In the genomic region with DNA sequence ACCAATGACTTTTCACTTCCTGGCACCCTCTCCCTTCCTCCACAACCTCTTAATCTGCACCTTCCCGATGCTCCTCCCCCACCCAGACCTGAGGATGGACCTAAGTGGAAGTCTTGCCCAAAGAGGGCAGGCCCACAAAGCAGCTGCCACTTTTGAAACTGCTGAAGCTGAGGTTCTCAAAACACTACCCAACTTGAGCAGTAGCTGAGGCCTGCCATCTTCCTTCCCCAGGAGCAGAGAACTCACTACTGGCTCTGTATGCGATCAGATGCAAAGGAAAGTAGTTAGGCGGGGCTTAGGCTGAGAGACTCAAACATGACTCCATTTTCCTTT, we compare ENCODE assay signal across 9 cellular contexts. TPM values are rescaled to one million over a fixed set of nuclear protein-coding genes. Genes with fewer than 3 reads are reported as not detected.
DNase-seq lines count a peak whose midpoint lies in the region; ATAC-seq, FAIRE-seq and TF ChIP-seq lines count a peak whose summit lies in the region.
"Had no signal": no experiment of that assay in that cellular context is flagged by ENCODE, and none has a peak within 500 bp of the region (broad histone marks: within the 10 kb centered on the region; RNA-seq: fewer than 3 reads in every experiment).

No MANE protein-coding gene starts in this region.

- H3K9me3 ChIP-seq in ES-I3 (ENCODE audit: control insufficient read depth, insufficient read depth, low read length) (no peaks in the 10 kb centered on the region), MG63 (no peaks in the 10 kb centered on the region), H1 (ENCODE audit: insufficient read depth in 2 of 2, low read depth in 1 of 2, low read length in 1 of 2) (no peaks in the 10 kb centered on the region), trophoblast cell (ENCODE audit: insufficient read depth, low read depth, low read length) (no peaks in the 10 kb centered on the region)

- WGBS in H1 (ENCODE audit: extremely low coverage in 1 of 2, insufficient coverage in 1 of 2, insufficient read length in 1 of 2, insufficient replicate concordance in 2 of 2, low coverage in 1 of 2, low lambda C conversion rate in 2 of 2, missing lambda C conversion rate in 1 of 2), 2 experiments = 88% methylated on average over 3 of the region's 3 CpGs; no CpG with 5 or more reads in 1 of the 2 experiments
- no CpG with 5 or more reads among the region's 3 CpGs for WGBS in trophoblast cell (ENCODE audit: extremely low coverage, insufficient coverage, insufficient read length)

- TF ChIP-seq RAD21 in H1 (IDR thresholded peaks at IDR 0.05 in 1 of 2, conservative IDR thresholded peaks at IDR 0.05 in 1 of 2; ENCODE audit: low read depth in 2 of 2, low read length in 2 of 2) = no peak

- TF ChIP-seq CTCF in H1 (IDR thresholded peaks at IDR 0.05; ENCODE audit: control extremely low read depth in 1 of 3, insufficient read depth in 1 of 3, low read depth in 1 of 3, low read length in 3 of 3) (no peak), omental fat pad (IDR thresholded peaks at IDR 0.05) (no peak)

- DNase-seq in MG63 = no peak
- DNase-seq in H1 (ENCODE audit: low read depth in 1 of 2, low spot score in 2 of 2) = no peak
- DNase-seq in trophoblast cell = no peak
- no peak for DNase-seq in omental fat pad (ENCODE audit: low spot score)
- no peak for DNase-seq in NCI-H526 (lab: John Stamatoyannopoulos, UW)
- no peak for DNase-seq in ecto neural progenitor cell (ENCODE audit: low spot score)
- DNase-seq in hypothalamus (lab: John Stamatoyannopoulos, UW) = no peak

- H3K79me2 ChIP-seq in H1 (ENCODE audit: control insufficient read depth in 1 of 2, insufficient read depth in 2 of 2, low read length in 2 of 2) (peaks cover 7 to 41% of the 10 kb centered on the region in 2 experiments), trophoblast cell (ENCODE audit: control insufficient read depth, insufficient read depth, low read length, poor library complexity) (peaks cover 13% of the 10 kb centered on the region)

- no peak for ATAC-seq in omental fat pad (ENCODE audit: low FRiP score)

- H2BK120ac ChIP-seq in H1 (replicated peaks; ENCODE audit: low read depth, low read length) = no peak overlapping the region
- no peak overlapping the region for H2BK120ac ChIP-seq in trophoblast cell (ENCODE audit: insufficient read depth, low read length, poor library complexity)

- H2AFZ ChIP-seq in H1 (ENCODE audit: low read length) = no peak overlapping the region
- H2AFZ ChIP-seq in trophoblast cell (ENCODE audit: insufficient read depth, low read length, poor library complexity) = no peak overlapping the region

- no peak overlapping the region for H2BK5ac ChIP-seq in H1 (ENCODE audit: low read depth, low read length)
- H2BK5ac ChIP-seq in trophoblast cell (ENCODE audit: low read depth, low read length, poor library complexity) = no peak overlapping the region

- H3K23ac ChIP-seq in H1 (ENCODE audit: insufficient read length) (no peak overlapping the region), trophoblast cell (ENCODE audit: low read length) (no peak overlapping the region)

- FAIRE-seq in H1 (lab: Jason Lieb, UNC) = no peak

- H2BK20ac ChIP-seq in H1 (ENCODE audit: low read length) = no peak overlapping the region

- H2BK15ac ChIP-seq in H1 (ENCODE audit: low read length) = no peak overlapping the region

- no peak for TF ChIP-seq EP300 in H1 (IDR thresholded peaks at IDR 0.05; ENCODE audit: borderline replicate concordance in 1 of 2, low read depth in 2 of 2, low read length in 2 of 2)

- H3K9ac ChIP-seq in ES-I3 (ENCODE audit: low read depth, low read length) (peak overlapping the region; percentile 58; the same call in 1 of the 2 replicates), H1 (replicated peaks in 1 of 4; ENCODE audit: extremely low read depth in 1 of 4, low read depth in 3 of 4, low read length in 3 of 4) (no peak overlapping the region), trophoblast cell (ENCODE audit: low read length) (no peak overlapping the region)

- no peak overlapping the region for H4K5ac ChIP-seq in H1 (ENCODE audit: insufficient read length, low read depth, low read length)

- H3K36me3 ChIP-seq in ES-I3 (ENCODE audit: insufficient read depth, low read length) (no peaks in the 10 kb centered on the region), MG63 (peaks cover 48% of the 10 kb centered on the region), H1 (ENCODE audit: control insufficient read depth in 2 of 4, insufficient read depth in 4 of 4, low read length in 3 of 4) (peaks cover 0 to 2% (median under 1%) of the 10 kb centered on the region in 4 experiments; a peak in 2 of 8 replicates), trophoblast cell (ENCODE audit: control insufficient read depth in 1 of 2, insufficient read depth in 2 of 2, low read length in 2 of 2) (peaks cover 8 to 17% of the 10 kb centered on the region in 2 experiments)

- H3K79me1 ChIP-seq in H1 (ENCODE audit: low read depth, low read length) = peaks cover 10% of the 10 kb centered on the region
- H3K79me1 ChIP-seq in trophoblast cell (ENCODE audit: low read length) = peaks cover 7% of the 10 kb centered on the region

- H3K27ac ChIP-seq in H1 (ENCODE audit: low read depth, low read length) (no peak overlapping the region), trophoblast cell (ENCODE audit: low read depth, low read length) (no peak overlapping the region)

- H2BK12ac ChIP-seq in H1 (ENCODE audit: low read depth, low read length) (no peak overlapping the region), trophoblast cell (ENCODE audit: low read length) (no peak overlapping the region)

- no peak overlapping the region for H3K18ac ChIP-seq in H1 (ENCODE audit: extremely low read depth, low read length)
- H3K18ac ChIP-seq in trophoblast cell (ENCODE audit: low read length) = no peak overlapping the region

- peak overlapping the region; percentile 88 for H3K4me3 ChIP-seq in MG63
- H3K4me3 ChIP-seq in H1 (ENCODE audit: extremely low read depth in 1 of 4, insufficient read depth in 2 of 4, low read depth in 3 of 4, low read length in 4 of 4) = peak overlapping the region in 2 of 4 experiments; percentile 83 to 100; a peak in 5 of 8 replicates
- H3K4me3 ChIP-seq in trophoblast cell (ENCODE audit: low read depth, low read length) = peak overlapping the region; percentile 33

- peaks cover 4 to 17% of the 10 kb centered on the region in 2 experiments for H4K20me1 ChIP-seq in H1 (replicated peaks in 1 of 2; ENCODE audit: control insufficient read depth in 1 of 2, insufficient read depth in 2 of 2, low read length in 2 of 2)

- H3K27me3 ChIP-seq in MG63 (no peaks in the 10 kb centered on the region), H1 (replicated peaks in 1 of 4; ENCODE audit: control insufficient read depth in 3 of 4, extremely low read depth in 1 of 4, insufficient read depth in 3 of 4, low read length in 3 of 4) (no peaks in the 10 kb centered on the region), trophoblast cell (ENCODE audit: insufficient read depth, low read length) (no peaks in the 10 kb centered on the region)

- CTCF ChIA-PET in H1 (lab: Charles Lee; ENCODE audit: partially characterized antibody) = interaction anchor here (0.8 to 2.1 kb wide), 3 partner anchors 13 to 97 kb away, joined by 3 to 6 read pairs (median 5); no protein-coding TSS in a partner anchor

- H3K4me1 ChIP-seq in ES-I3 (ENCODE audit: insufficient read depth, low read length) = peaks cover 17% of the 10 kb centered on the region; the same call in 1 of the 2 replicates
- H3K4me1 ChIP-seq in H1 (replicated peaks in 1 of 4; ENCODE audit: control insufficient read depth in 3 of 4, insufficient read depth in 4 of 4, low read length in 3 of 4) = peaks cover 0 to 15% (median 7%) of the 10 kb centered on the region in 4 experiments; a peak in 4 of 7 replicates
- H3K4me1 ChIP-seq in trophoblast cell (ENCODE audit: control insufficient read depth in 1 of 2, insufficient read depth in 2 of 2, low read length in 2 of 2) = peaks cover 16 to 17% of the 10 kb centered on the region in 2 experiments

- H3K4me2 ChIP-seq in H1 (ENCODE audit: insufficient read depth in 1 of 2, low read depth in 2 of 2, low read length in 2 of 2) (peak overlapping the region; percentile 80 to 98; a peak in 3 of 4 replicates), trophoblast cell (ENCODE audit: low read length) (peak overlapping the region; percentile 88)

- POLR2A ChIA-PET in H1 (lab: Charles Lee; ENCODE audit: partially characterized antibody) = interaction anchor here (1.0 to 2.5 kb wide), 2 partner anchors 12 to 89 kb away, joined by 3 to 5 read pairs; partner anchors contain the start of gene ID1

- no peak overlapping the region for H4K91ac ChIP-seq in H1 (replicated peaks; ENCODE audit: insufficient read length, low read length)
- H4K91ac ChIP-seq in trophoblast cell (ENCODE audit: low read depth, low read length) = no peak overlapping the region

- no peak overlapping the region for H4K12ac ChIP-seq in trophoblast cell (ENCODE audit: low read depth, low read length)

- H2AK5ac ChIP-seq in H1 (ENCODE audit: low read depth, low read length) (no peak overlapping the region), trophoblast cell (ENCODE audit: low read length) (no peak overlapping the region)

- no peak overlapping the region for H3K14ac ChIP-seq in H1 (ENCODE audit: insufficient read length)
- H3K14ac ChIP-seq in trophoblast cell (ENCODE audit: low read length) = no peak overlapping the region

- H3K56ac ChIP-seq in H1 (replicated peaks; ENCODE audit: insufficient read length, low read depth, low read length) = no peak overlapping the region

- H3K23me2 ChIP-seq in H1 (ENCODE audit: low read depth, low read length) = peaks cover 7% of the 10 kb centered on the region

- TF ChIP-seq POLR2A in H1 (IDR thresholded peaks at IDR 0.05; ENCODE audit: control extremely low read depth in 1 of 2, low read depth in 2 of 2, low read length in 2 of 2) = no peak

- H3K4ac ChIP-seq in H1 (replicated peaks; ENCODE audit: insufficient read length, low read depth, low read length) (no peak overlapping the region), trophoblast cell (ENCODE audit: low read depth, low read length) (peak overlapping the region; percentile 39)

- H4K8ac ChIP-seq in H1 (ENCODE audit: extremely low read depth, insufficient read depth, low read length) (no peak overlapping the region), trophoblast cell (ENCODE audit: low read depth, low read length) (no peak overlapping the region)

RNA-seq across cellular contexts. Expression of gene HM13, which starts 1.5 kb away (rescaled TPM):
- total RNA-seq in MG63 (2014; rRNA removed; shearing (Covaris generic); ENCODE audit: low replicate concordance) = 115 and 155 TPM in 2 replicates
- 118 TPM in 2 replicates for total RNA-seq in H1 (2021; fragmentation: NEBNext Ultra II Directional; extraction: Animal tissue kit (Norgen Biotek cat#: 25700))
- polyA plus RNA-seq in H1 (2011; rRNA removed) = 183 and 189 TPM in 2 replicates
- 125 TPM for polyA plus RNA-seq in H1 (2011; cell fraction: cytosol; rRNA removed)
- 156 TPM for polyA plus RNA-seq in H1 (2011; cell fraction: nucleus; rRNA removed)
- polyA plus RNA-seq in H1 (2012, experiment 1 of 2) = 139 to 179 TPM (median 167 TPM) in 4 replicates
- polyA plus RNA-seq in H1 (2012, experiment 2 of 2) = 235 TPM
- polyA plus RNA-seq in H1 (2013, experiment 1 of 2) = 174 TPM
- 181 TPM for polyA plus RNA-seq in H1 (2013, experiment 2 of 2)
- polyA minus RNA-seq in H1 (2011; rRNA and poly(A)+ RNA removed) = 182 and 185 TPM in 2 replicates
- polyA minus RNA-seq in H1 (2011; cell fraction: cytosol; rRNA and poly(A)+ RNA removed) = 109 TPM
- polyA minus RNA-seq in H1 (2011; cell fraction: nucleus; rRNA and poly(A)+ RNA removed) = 159 TPM
- polyA plus RNA-seq in trophoblast cell (2013) = 246 and 265 TPM in 2 replicates
- 100 to 1,000 TPM in 1 of 4 donors, 10 to 100 TPM in 3; 59.7 to 113 (median 83.4) TPM for total RNA-seq in omental fat pad

RNA-seq across cellular contexts. Expression of gene REM1, which starts 40.7 kb away (rescaled TPM):
- total RNA-seq in MG63 (2014; rRNA removed; shearing (Covaris generic); ENCODE audit: low replicate concordance) = not detected in 2 replicates
- not detected in 2 replicates for total RNA-seq in H1 (2021; fragmentation: NEBNext Ultra II Directional; extraction: Animal tissue kit (Norgen Biotek cat#: 25700))
- polyA plus RNA-seq in H1 (2011; rRNA removed) = 0.05 TPM in 2 replicates
- polyA plus RNA-seq in H1 (2011; cell fraction: cytosol; rRNA removed) = not detected
- polyA plus RNA-seq in H1 (2011; cell fraction: nucleus; rRNA removed) = not detected
- polyA plus RNA-seq in H1 (2012, experiment 1 of 2) = not detected in 4 replicates
- polyA plus RNA-seq in H1 (2012, experiment 2 of 2) = not detected
- polyA plus RNA-seq in H1 (2013, experiment 1 of 2) = not detected
- polyA plus RNA-seq in H1 (2013, experiment 2 of 2) = not detected
- not detected in 2 replicates for polyA minus RNA-seq in H1 (2011; rRNA and poly(A)+ RNA removed)
- not detected for polyA minus RNA-seq in H1 (2011; cell fraction: cytosol; rRNA and poly(A)+ RNA removed)
- polyA minus RNA-seq in H1 (2011; cell fraction: nucleus; rRNA and poly(A)+ RNA removed) = not detected
- polyA plus RNA-seq in trophoblast cell (2013) = not detected in 2 replicates
- 10 to 100 TPM in 1 of 4 donors, 1 to 10 TPM in 2, not detected in 1; 1.6 to 12.3 (median 4.0) TPM for total RNA-seq in omental fat pad
- polyA plus RNA-seq: IgD-negative memory B cell had no signal

RNA-seq across cellular contexts. Expression of gene DEFB124, which starts 40.8 kb away (rescaled TPM):
- total RNA-seq in MG63 (2014; rRNA removed; shearing (Covaris generic); ENCODE audit: low replicate concordance) = not detected in 2 replicates
- total RNA-seq in H1 (2021; fragmentation: NEBNext Ultra II Directional; extraction: Animal tissue kit (Norgen Biotek cat#: 25700)) = not detected in 2 replicates
- not detected in 2 replicates for polyA plus RNA-seq in H1 (2011; rRNA removed)
- polyA plus RNA-seq in H1 (2011; cell fraction: cytosol; rRNA removed) = not detected
- polyA plus RNA-seq in H1 (2011; cell fraction: nucleus; rRNA removed) = not detected
- polyA plus RNA-seq in H1 (2012, experiment 1 of 2) = not detected in 4 replicates
- polyA plus RNA-seq in H1 (2012, experiment 2 of 2) = not detected
- polyA plus RNA-seq in H1 (2013, experiment 1 of 2) = not detected
- polyA plus RNA-seq in H1 (2013, experiment 2 of 2) = not detected
- polyA minus RNA-seq in H1 (2011; rRNA and poly(A)+ RNA removed) = not detected in 2 replicates
- not detected for polyA minus RNA-seq in H1 (2011; cell fraction: cytosol; rRNA and poly(A)+ RNA removed)
- not detected for polyA minus RNA-seq in H1 (2011; cell fraction: nucleus; rRNA and poly(A)+ RNA removed)
- not detected in 2 replicates for polyA plus RNA-seq in trophoblast cell (2013)
- 1 to 10 TPM in 1 of 4 donors, not detected in 3; 2.7 TPM for total RNA-seq in omental fat pad
- polyA plus RNA-seq: IgD-negative memory B cell had no signal
